In genomic region chr19:44796701-44797115, GRCh38 we compare ENCODE assay signal across 9 cellular contexts. TPM values are rescaled to one million over a fixed set of nuclear protein-coding genes. Genes with fewer than 3 reads are reported as not detected.
A peak's percentile ranks its signal among the peaks of the same experiment; 100 is the strongest.
DNase-seq lines count a peak whose midpoint lies in the region; ATAC-seq, FAIRE-seq and TF ChIP-seq lines count a peak whose summit lies in the region.
"Had no signal": no experiment of that assay in that cellular context is flagged by ENCODE, and none has a peak within 500 bp of the region (broad histone marks: within the 10 kb centered on the region; RNA-seq: fewer than 3 reads in every experiment).

No MANE protein-coding gene starts in this region.

- peak overlapping the region; percentile 20 for H3K4me2 ChIP-seq in A549

- no peak for TF ChIP-seq POLR2A in A549 (IDR thresholded peaks at IDR 0.05; ENCODE audit: low read length)

- peaks cover 18% of the 10 kb centered on the region for H3K4me1 Mint-ChIP-seq in activated naive CD8-positive, alpha-beta T cell treated with anti-CD3 and anti-CD28 coated beads, Interleukin-2, amount 10 ng/mL, durations not matched to agents 7 days and 5 days

- POLR2A ChIA-PET in A549 (lab: Yijun Ruan, JAX), result no interaction called here
- POLR2A ChIA-PET in activated naive CD8-positive, alpha-beta T cell treated with anti-CD3 and anti-CD28 coated beads, Interleukin-2, amount 10 ng/mL, durations not matched to agents 7 days and 5 days (lab: Charles Lee), result interaction anchor here (0.5 kb wide), 1 partner anchor 14 kb away, joined by 3 read pairs; no protein-coding TSS in a partner anchor

- ATAC-seq in A549 (peak in 1 of 2 experiments; percentile 24; a peak in 2 of 6 replicates), HG02588 (IDR thresholded peaks at IDR 0.05; ENCODE audit: unreplicated experiment) (no peak)
- ATAC-seq in activated naive CD8-positive, alpha-beta T cell treated with anti-CD3 and anti-CD28 coated beads, Interleukin-2, amount 10 ng/mL, durations not matched to agents 7 days and 5 days (ENCODE audit: low read depth), result no peak

- peak overlapping the region; percentile 61 for H3K4me3 Mint-ChIP-seq in activated naive CD8-positive, alpha-beta T cell treated with anti-CD3 and anti-CD28 coated beads, Interleukin-2, amount 10 ng/mL, durations not matched to agents 7 days and 5 days

- FAIRE-seq in A549 (lab: Jason Lieb, UNC) (no peak), HTR-8/SVneo (lab: Jason Lieb, UNC) (no peak)

- peak in 1 of 2 experiments; percentile 63 for DNase-seq in A549 (ENCODE audit: low read depth in 1 of 2, low spot score in 1 of 2)
- DNase-seq in KG1 (lab: John Stamatoyannopoulos, UW), result peak; percentile 11
- no peak for DNase-seq in activated naive CD8-positive, alpha-beta T cell treated with anti-CD3 and anti-CD28 coated beads, Interleukin-2, amount 10 ng/mL, durations not matched to agents 7 days and 5 days
- DNase-seq in HTR-8/SVneo (ENCODE audit: insufficient read length, low spot score), result no peak
- no peak for DNase-seq in DMS114 treated with DMSO at 0.1 percent for 48 hours (lab: John Stamatoyannopoulos, UW; ENCODE audit: unreplicated experiment)
- DNase-seq in NCI-H128 (lab: John Stamatoyannopoulos, UW; ENCODE audit: unreplicated experiment), result no peak
- DNase-seq: OCI-M1 had no signal

- no peak overlapping the region for H3K4me3 ChIP-seq in A549
- no peak overlapping the region for H3K4me3 ChIP-seq in liver (ENCODE audit: low read depth in 1 of 3, low read length in 3 of 3)

- no peaks in the 10 kb centered on the region for H3K27me3 Mint-ChIP-seq in activated naive CD8-positive, alpha-beta T cell treated with anti-CD3 and anti-CD28 coated beads, Interleukin-2, amount 10 ng/mL, durations not matched to agents 7 days and 5 days

- H3K36me3 Mint-ChIP-seq in activated naive CD8-positive, alpha-beta T cell treated with anti-CD3 and anti-CD28 coated beads, Interleukin-2, amount 10 ng/mL, durations not matched to agents 7 days and 5 days, result no peaks in the 10 kb centered on the region

- no peak for TF ChIP-seq EP300 in A549 (IDR thresholded peaks at IDR 0.05)

- H3K27me3 ChIP-seq in liver (ENCODE audit: control insufficient read depth in 4 of 4, insufficient read depth in 4 of 4, low read length in 3 of 4), result no peaks in the 10 kb centered on the region

- peaks cover 0 to 16% (median 1%) of the 10 kb centered on the region in 4 donors for H3K36me3 ChIP-seq in liver (ENCODE audit: control insufficient read depth in 4 of 4, insufficient read depth in 3 of 4, low read depth in 1 of 4, low read length in 3 of 4)

- peak overlapping the region; percentile 47 to 83; a peak in 5 of 6 replicates for H3K27ac ChIP-seq in A549
- H3K27ac ChIP-seq in liver (ENCODE audit: low read depth in 1 of 2, low read length in 2 of 2), result peak overlapping the region; percentile 48 to 59

- WGBS in A549 (ENCODE audit: missing lambda C conversion rate), result 26% methylated on average over 10 of the region's 12 CpGs
- 16% methylated on average over 12 of the region's 12 CpGs for WGBS in liver

- peaks cover 19% of the 10 kb centered on the region for H3K4me1 ChIP-seq in A549
- H3K4me1 ChIP-seq in liver (ENCODE audit: control insufficient read depth in 4 of 4, insufficient read depth in 4 of 4, low read length in 3 of 4), result peaks cover 10 to 25% (median 20%) of the 10 kb centered on the region in 4 donors

- CTCF ChIA-PET in A549 (lab: Yijun Ruan, JAX), result interaction anchor here (0.9 to 48.5 kb wide), 9 partner anchors 9 to 142 kb away, joined by 4 to 1899 read pairs (median 11); partner anchors contain the start of genes BCAM and CBLC

- no peaks in the 10 kb centered on the region for H3K9me3 Mint-ChIP-seq in activated naive CD8-positive, alpha-beta T cell treated with anti-CD3 and anti-CD28 coated beads, Interleukin-2, amount 10 ng/mL, durations not matched to agents 7 days and 5 days

- H3K9ac ChIP-seq in liver (ENCODE audit: low read depth in 1 of 2, low read length in 2 of 2), result peak overlapping the region in 1 of 2 donors; percentile 34

- TF ChIP-seq CTCF in A549 (IDR thresholded peaks at IDR 0.05) (no peak), liver (IDR thresholded peaks at IDR 0.05; ENCODE audit: low read depth, low read length, missing input control) (no peak)

- peak overlapping the region; percentile 83 for H3K27ac Mint-ChIP-seq in activated naive CD8-positive, alpha-beta T cell treated with anti-CD3 and anti-CD28 coated beads, Interleukin-2, amount 10 ng/mL, durations not matched to agents 7 days and 5 days

- TF ChIP-seq RAD21 in A549 (conservative IDR thresholded peaks at IDR 0.05 in 1 of 2, IDR thresholded peaks at IDR 0.05 in 1 of 2), result no peak
- TF ChIP-seq RAD21 in liver (IDR thresholded peaks at IDR 0.05), result no peak

- no peaks in the 10 kb centered on the region for H3K9me3 ChIP-seq in A549
- H3K9me3 ChIP-seq in liver (ENCODE audit: control insufficient read depth in 4 of 4, low read length in 3 of 4), result no peaks in the 10 kb centered on the region

TF ChIP-seq in A549, 52 proteins besides CTCF, POLR2A, EP300 and RAD21:
- no peak for TF ChIP-seq ATOH8 (CRISPR knock-in tag; IDR thresholded peaks at IDR 0.05; ENCODE audit: low read depth)

TF ChIP-seq in liver, 16 proteins besides CTCF, POLR2A, EP300 and RAD21 (continues in another document):
- TF ChIP-seq, protein P1, sequence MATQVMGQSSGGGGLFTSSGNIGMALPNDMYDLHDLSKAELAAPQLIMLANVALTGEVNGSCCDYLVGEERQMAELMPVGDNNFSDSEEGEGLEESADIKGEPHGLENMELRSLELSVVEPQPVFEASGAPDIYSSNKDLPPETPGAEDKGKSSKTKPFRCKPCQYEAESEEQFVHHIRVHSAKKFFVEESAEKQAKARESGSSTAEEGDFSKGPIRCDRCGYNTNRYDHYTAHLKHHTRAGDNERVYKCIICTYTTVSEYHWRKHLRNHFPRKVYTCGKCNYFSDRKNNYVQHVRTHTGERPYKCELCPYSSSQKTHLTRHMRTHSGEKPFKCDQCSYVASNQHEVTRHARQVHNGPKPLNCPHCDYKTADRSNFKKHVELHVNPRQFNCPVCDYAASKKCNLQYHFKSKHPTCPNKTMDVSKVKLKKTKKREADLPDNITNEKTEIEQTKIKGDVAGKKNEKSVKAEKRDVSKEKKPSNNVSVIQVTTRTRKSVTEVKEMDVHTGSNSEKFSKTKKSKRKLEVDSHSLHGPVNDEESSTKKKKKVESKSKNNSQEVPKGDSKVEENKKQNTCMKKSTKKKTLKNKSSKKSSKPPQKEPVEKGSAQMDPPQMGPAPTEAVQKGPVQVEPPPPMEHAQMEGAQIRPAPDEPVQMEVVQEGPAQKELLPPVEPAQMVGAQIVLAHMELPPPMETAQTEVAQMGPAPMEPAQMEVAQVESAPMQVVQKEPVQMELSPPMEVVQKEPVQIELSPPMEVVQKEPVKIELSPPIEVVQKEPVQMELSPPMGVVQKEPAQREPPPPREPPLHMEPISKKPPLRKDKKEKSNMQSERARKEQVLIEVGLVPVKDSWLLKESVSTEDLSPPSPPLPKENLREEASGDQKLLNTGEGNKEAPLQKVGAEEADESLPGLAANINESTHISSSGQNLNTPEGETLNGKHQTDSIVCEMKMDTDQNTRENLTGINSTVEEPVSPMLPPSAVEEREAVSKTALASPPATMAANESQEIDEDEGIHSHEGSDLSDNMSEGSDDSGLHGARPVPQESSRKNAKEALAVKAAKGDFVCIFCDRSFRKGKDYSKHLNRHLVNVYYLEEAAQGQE (IDR thresholded peaks at IDR 0.05), result peak; percentile 45
- TF ChIP-seq, protein P2, sequence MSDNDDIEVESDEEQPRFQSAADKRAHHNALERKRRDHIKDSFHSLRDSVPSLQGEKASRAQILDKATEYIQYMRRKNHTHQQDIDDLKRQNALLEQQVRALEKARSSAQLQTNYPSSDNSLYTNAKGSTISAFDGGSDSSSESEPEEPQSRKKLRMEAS (IDR thresholded peaks at IDR 0.05), result no peak
- TF ChIP-seq TAF1 (conservative IDR thresholded peaks at IDR 0.05), result no peak

RNA-seq across cellular contexts. Expression of gene BCAM, which starts 12.2 kb away (rescaled TPM):
- 15.2 and 18.4 TPM in 2 replicates for polyA plus RNA-seq in A549 (2011; rRNA removed)
- 62.2 and 88.1 TPM in 2 replicates for polyA plus RNA-seq in A549 (2012; cell fraction: cytosol; rRNA removed)
- polyA plus RNA-seq in A549 (2012; cell fraction: nucleus; rRNA removed), result 183 and 239 TPM in 2 replicates
- 77.5 to 102 TPM (median 88.1 TPM) in 3 replicates for polyA plus RNA-seq in A549 (2017; fragmentation: RNase III; extraction: RNeasy Plus Mini Kit Qiagen cat#74134 plus additional on column Dnase treatment)
- 8.1 and 25.5 TPM in 2 replicates for polyA minus RNA-seq in A549 (2011; rRNA and poly(A)+ RNA removed)
- total RNA-seq in activated naive CD8-positive, alpha-beta T cell treated with anti-CD3 and anti-CD28 coated beads, Interleukin-2, amount 10 ng/mL, durations not matched to agents 7 days and 5 days, result not detected
- 10 to 100 TPM; 15.1 to 87.4 TPM for total RNA-seq in liver
- 10 to 100 TPM; 10.5 to 23.1 TPM for polyA plus RNA-seq in liver

RNA-seq across cellular contexts. Expression of gene CBLC, which starts 19.0 kb away (rescaled TPM):
- not detected in 2 replicates for polyA plus RNA-seq in A549 (2011; rRNA removed)
- polyA plus RNA-seq in A549 (2012; cell fraction: cytosol; rRNA removed), result 0.09 and 0.16 TPM in 2 replicates
- 0.16 and 0.21 TPM in 2 replicates for polyA plus RNA-seq in A549 (2012; cell fraction: nucleus; rRNA removed)
- not detected in 3 replicates for polyA plus RNA-seq in A549 (2017; fragmentation: RNase III; extraction: RNeasy Plus Mini Kit Qiagen cat#74134 plus additional on column Dnase treatment)
- polyA minus RNA-seq in A549 (2011; rRNA and poly(A)+ RNA removed), result 0.29 TPM in 1 of 2 replicates, not detected in the other
- total RNA-seq in activated naive CD8-positive, alpha-beta T cell treated with anti-CD3 and anti-CD28 coated beads, Interleukin-2, amount 10 ng/mL, durations not matched to agents 7 days and 5 days, result not detected
- total RNA-seq in liver, result 10 to 100 TPM in 1 of 2 donors, 1 to 10 TPM in 1; 2.1 to 14.0 TPM
- polyA plus RNA-seq in liver, result 1 to 10 TPM; 8.0 to 9.6 TPM

RNA-seq across cellular contexts. Expression of gene BCL3, which starts 48.2 kb away (rescaled TPM):
- 22.6 and 25.3 TPM in 2 replicates for polyA plus RNA-seq in A549 (2011; rRNA removed)
- 103 and 138 TPM in 2 replicates for polyA plus RNA-seq in A549 (2012; cell fraction: cytosol; rRNA removed)
- 302 and 387 TPM in 2 replicates for polyA plus RNA-seq in A549 (2012; cell fraction: nucleus; rRNA removed)
- 49.6 to 80.7 TPM (median 72.1 TPM) in 3 replicates for polyA plus RNA-seq in A549 (2017; fragmentation: RNase III; extraction: RNeasy Plus Mini Kit Qiagen cat#74134 plus additional on column Dnase treatment)
- 27.4 and 33.8 TPM in 2 replicates for polyA minus RNA-seq in A549 (2011; rRNA and poly(A)+ RNA removed)
- total RNA-seq in activated naive CD8-positive, alpha-beta T cell treated with anti-CD3 and anti-CD28 coated beads, Interleukin-2, amount 10 ng/mL, durations not matched to agents 7 days and 5 days, result 10 to 100 TPM; 25.0 to 28.8 TPM
- 10 to 100 TPM in 1 of 2 donors, 1 to 10 TPM in 1; 4.5 to 29.1 TPM for total RNA-seq in liver
- polyA plus RNA-seq in liver, result 10 to 100 TPM; 10.3 to 63.6 TPM

RNA-seq across cellular contexts. Expression of gene NECTIN2, which starts 49.4 kb away (rescaled TPM):
- polyA plus RNA-seq in A549 (2011; rRNA removed), result 69.4 and 84.8 TPM in 2 replicates
- polyA plus RNA-seq in A549 (2012; cell fraction: cytosol; rRNA removed), result 86.0 and 115 TPM in 2 replicates
- polyA plus RNA-seq in A549 (2012; cell fraction: nucleus; rRNA removed), result 151 and 174 TPM in 2 replicates
- polyA plus RNA-seq in A549 (2017; fragmentation: RNase III; extraction: RNeasy Plus Mini Kit Qiagen cat#74134 plus additional on column Dnase treatment), result 77.7 to 92.4 TPM (median 89.6 TPM) in 3 replicates
- 91.4 and 99.5 TPM in 2 replicates for polyA minus RNA-seq in A549 (2011; rRNA and poly(A)+ RNA removed)
- 1 to 10 TPM; 1.9 to 2.4 TPM for total RNA-seq in activated naive CD8-positive, alpha-beta T cell treated with anti-CD3 and anti-CD28 coated beads, Interleukin-2, amount 10 ng/mL, durations not matched to agents 7 days and 5 days
- total RNA-seq in liver, result 10 to 100 TPM; 49.4 to 54.9 TPM
- 10 to 100 TPM; 56.2 to 77.5 TPM for polyA plus RNA-seq in liver

Comparison
In these comparisons a context has a peak if more than half of its experiments do, and no peak if none do; other contexts are left out.
1. RNA of gene BCAM, which starts 12.2 kb away (total RNA-seq): 15.1 to 87.4 TPM in liver; not detected in activated naive CD8-positive, alpha-beta T cell treated with anti-CD3 and anti-CD28 coated beads, Interleukin-2, amount 10 ng/mL, durations not matched to agents 7 days and 5 days; every median in the first group is over 10 times any median in the second.